Comparison of ENCODE assay signal across 21 cellular contexts in the genomic region with DNA sequence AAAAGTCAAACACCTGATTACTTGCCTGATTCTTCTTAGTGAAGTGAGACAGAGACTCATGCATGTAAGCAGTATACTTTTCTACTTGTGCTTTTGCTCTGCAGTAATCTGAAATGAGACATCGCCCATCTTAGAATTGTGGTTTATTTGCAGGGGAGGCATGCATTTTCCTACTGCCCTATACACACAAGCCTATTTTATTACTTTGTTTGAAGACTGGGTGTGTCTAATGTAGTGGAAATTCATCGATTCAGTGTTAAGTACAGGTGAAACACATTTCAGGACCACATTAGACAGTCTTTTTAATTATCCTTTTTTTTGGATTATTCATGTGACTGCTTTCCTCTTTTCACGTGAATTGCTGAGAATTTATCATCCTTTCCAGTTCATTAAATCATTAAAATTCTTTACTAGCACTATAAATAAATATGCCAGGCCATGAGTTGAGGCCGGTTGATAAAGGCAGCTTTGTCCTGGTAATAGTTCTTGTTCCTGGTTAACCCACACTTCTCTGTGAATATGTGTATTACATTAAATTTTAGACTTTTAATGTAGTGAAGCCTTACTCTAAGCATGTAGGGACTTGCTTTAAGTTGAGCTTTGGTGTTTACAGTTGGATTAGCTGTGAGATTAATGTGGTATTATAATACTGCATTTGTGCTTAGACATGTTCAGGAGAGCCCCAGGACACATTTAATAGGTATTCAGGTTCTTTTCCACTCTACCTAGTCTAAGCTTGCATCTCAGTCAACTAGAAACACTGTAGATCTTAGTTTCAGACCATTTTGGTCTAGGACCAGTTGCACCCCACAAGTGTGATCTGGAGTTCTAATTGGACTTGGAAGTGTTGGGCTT. TPM values are rescaled to one million over a fixed set of nuclear protein-coding genes. Genes with fewer than 3 reads are reported as not detected.
DNase-seq lines count a peak whose midpoint lies in the region; TF ChIP-seq lines count a peak whose summit lies in the region.
"Had no signal": no experiment of that assay in that cellular context is flagged by ENCODE, and none has a peak within 500 bp of the region (broad histone marks: within the 10 kb centered on the region; RNA-seq: fewer than 3 reads in every experiment).

No MANE protein-coding gene starts in this region.

- H3K79me2 ChIP-seq in smooth muscle cell (ENCODE audit: low read depth), result peaks cover 99% of the 10 kb centered on the region

- H3K4me3 ChIP-seq in breast epithelium, result no peak overlapping the region
- peak overlapping the region; percentile 14 for H3K4me3 ChIP-seq in endocrine pancreas (ENCODE audit: control insufficient read depth, insufficient read depth, low read length)
- H3K4me3 ChIP-seq in smooth muscle cell, result no peak overlapping the region
- H3K4me3 ChIP-seq: esophagus muscularis mucosa, heart right ventricle had no signal

- H3K27me3 Mint-ChIP-seq in MCF 10A (ENCODE audit: insufficient read depth, unreplicated experiment) (no peaks in the 10 kb centered on the region), chondrocyte (ENCODE audit: low read depth) (no peaks in the 10 kb centered on the region)
- H3K27me3 Mint-ChIP-seq: activated CD8-positive, alpha-beta memory T cell treated with anti-CD3 and anti-CD28 coated beads, Interleukin-2, amount 10 ng/mL, durations not matched to agents 7 days and 5 days; CD4-positive, CD25-positive, alpha-beta regulatory T cell; stimulated activated naive CD8-positive, alpha-beta T cell treated with anti-CD3 and anti-CD28 coated beads, Interleukin-15, amount 100 ng/mL, for 72 hours; T-helper 17 cell had no signal

- H3K27ac ChIP-seq in breast epithelium (no peak overlapping the region), smooth muscle cell (ENCODE audit: low read depth) (peak overlapping the region; percentile 29)
- H3K27ac ChIP-seq: esophagus muscularis mucosa had no signal

- H3K27ac Mint-ChIP-seq in MCF 10A (ENCODE audit: low read depth, unreplicated experiment) (peak overlapping the region; percentile 60), chondrocyte (ENCODE audit: unreplicated experiment) (no peak overlapping the region)
- H3K27ac Mint-ChIP-seq: activated CD8-positive, alpha-beta memory T cell treated with anti-CD3 and anti-CD28 coated beads, Interleukin-2, amount 10 ng/mL, durations not matched to agents 7 days and 5 days; CD4-positive, CD25-positive, alpha-beta regulatory T cell; stimulated activated naive CD8-positive, alpha-beta T cell treated with anti-CD3 and anti-CD28 coated beads, Interleukin-15, amount 100 ng/mL, for 72 hours; T-helper 17 cell had no signal

- intact Hi-C loops in MCF 10A (cut with micrococcal nuclease) (no loop called here), breast epithelium (cut with DNase I; ENCODE audit: low total_unique reads) (no loop called here)

- no peaks in the 10 kb centered on the region for H3K9me3 Mint-ChIP-seq in MCF 10A (ENCODE audit: unreplicated experiment)
- no peaks in the 10 kb centered on the region for H3K9me3 Mint-ChIP-seq in chondrocyte (ENCODE audit: low read depth)
- H3K9me3 Mint-ChIP-seq: stimulated activated naive CD8-positive, alpha-beta T cell treated with anti-CD3 and anti-CD28 coated beads, Interleukin-15, amount 100 ng/mL, for 72 hours had no signal

- H3K4me1 Mint-ChIP-seq in MCF 10A (ENCODE audit: insufficient read depth, unreplicated experiment) (peaks cover 16% of the 10 kb centered on the region), chondrocyte (ENCODE audit: low read depth) (peaks cover 30% of the 10 kb centered on the region)
- H3K4me1 Mint-ChIP-seq: activated CD8-positive, alpha-beta memory T cell treated with anti-CD3 and anti-CD28 coated beads, Interleukin-2, amount 10 ng/mL, durations not matched to agents 7 days and 5 days; CD4-positive, CD25-positive, alpha-beta regulatory T cell; stimulated activated naive CD8-positive, alpha-beta T cell treated with anti-CD3 and anti-CD28 coated beads, Interleukin-15, amount 100 ng/mL, for 72 hours; T-helper 17 cell had no signal

- H3K36me3 Mint-ChIP-seq in MCF 10A (ENCODE audit: insufficient read depth, unreplicated experiment), result peaks cover 6% of the 10 kb centered on the region
- no peaks in the 10 kb centered on the region for H3K36me3 Mint-ChIP-seq in chondrocyte (ENCODE audit: low read depth)
- H3K36me3 Mint-ChIP-seq: activated CD8-positive, alpha-beta memory T cell treated with anti-CD3 and anti-CD28 coated beads, Interleukin-2, amount 10 ng/mL, durations not matched to agents 7 days and 5 days; CD4-positive, CD25-positive, alpha-beta regulatory T cell had no signal

- no peak overlapping the region for H2AFZ ChIP-seq in smooth muscle cell (ENCODE audit: low read depth)

- no peak overlapping the region for H3K9ac ChIP-seq in endocrine pancreas (ENCODE audit: control insufficient read depth, insufficient read depth, low read length)
- no peak overlapping the region for H3K9ac ChIP-seq in smooth muscle cell (ENCODE audit: low read depth)

- WGBS in smooth muscle cell (ENCODE audit: low lambda C conversion rate), result 71% methylated on average over 4 of the region's 4 CpGs

- peaks cover 52% of the 10 kb centered on the region for H4K20me1 ChIP-seq in smooth muscle cell (ENCODE audit: low read depth)

- H3K4me1 ChIP-seq in breast epithelium (no peaks in the 10 kb centered on the region), endocrine pancreas (ENCODE audit: control insufficient read depth, insufficient read depth, low read length) (peaks cover 20% of the 10 kb centered on the region), smooth muscle cell (ENCODE audit: low read depth) (peaks cover 39% of the 10 kb centered on the region)

- peak overlapping the region; percentile 64 for H3K4me2 ChIP-seq in smooth muscle cell

- DNase-seq in MCF 10A (ENCODE audit: unreplicated experiment), result peak; percentile 55
- DNase-seq in breast epithelium (ENCODE audit: low spot score in 2 of 2), result no peak
- peak; percentile 73 to 92 for DNase-seq in NCI-H526 (lab: John Stamatoyannopoulos, UW)
- no peak for DNase-seq in smooth muscle cell (lab: John Stamatoyannopoulos, UW; ENCODE audit: unreplicated experiment)
- no peak for DNase-seq in T-helper 9 cell
- DNase-seq in chondrocyte (ENCODE audit: low spot score), result no peak
- DNase-seq in NCI-H1436 treated with DMSO at 0.1 percent for 48 hours (lab: John Stamatoyannopoulos, UW), result no peak
- DNase-seq: activated CD4-positive, CD25-positive, alpha-beta regulatory T cell treated with anti-CD3 and anti-CD28 coated beads, Interleukin-2, amount 50 U/mL, for 72 hours; activated CD8-positive, alpha-beta memory T cell treated with anti-CD3 and anti-CD28 coated beads, Interleukin-2, amount 10 ng/mL, durations not matched to agents 7 days and 5 days; aorta; CD4-positive, CD25-positive, alpha-beta regulatory T cell; dermis blood vessel endothelial cell; heart right ventricle; KG1; kidney; NCI-H1694 treated with DMSO at 0.1 percent for 48 hours; NK-92 treated with Interleukin-12 subunit alpha and Interleukin-12 subunit beta, amount 100 ng/mL, for 24 hours; stimulated activated naive CD8-positive, alpha-beta T cell treated with anti-CD3 and anti-CD28 coated beads, Interleukin-15, amount 100 ng/mL, for 72 hours; T-helper 17 cell had no signal

- CTCF ChIA-PET in MCF 10A (lab: Yijun Ruan, JAX), result interaction anchor here (0.5 to 0.7 kb wide), 3 partner anchors 23 to 1641 kb away, joined by 3 to 4 read pairs (median 3); no protein-coding TSS in a partner anchor

- H3K27me3 ChIP-seq in breast epithelium (no peaks in the 10 kb centered on the region), endocrine pancreas (ENCODE audit: control insufficient read depth, insufficient read depth, low read length) (no peaks in the 10 kb centered on the region), smooth muscle cell (ENCODE audit: low read depth) (no peaks in the 10 kb centered on the region)
- H3K27me3 ChIP-seq: esophagus muscularis mucosa, heart right ventricle had no signal

- POLR2A ChIA-PET in MCF 10A (lab: Yijun Ruan, JAX), result interaction anchor here (0.9 to 1.6 kb wide), 4 partner anchors 13 to 57 kb away, joined by 3 to 4 read pairs (median 4); no protein-coding TSS in a partner anchor

- no peak overlapping the region for H3K4me3 Mint-ChIP-seq in MCF 10A (ENCODE audit: unreplicated experiment)
- H3K4me3 Mint-ChIP-seq in chondrocyte (ENCODE audit: unreplicated experiment), result no peak overlapping the region
- H3K4me3 Mint-ChIP-seq: activated CD8-positive, alpha-beta memory T cell treated with anti-CD3 and anti-CD28 coated beads, Interleukin-2, amount 10 ng/mL, durations not matched to agents 7 days and 5 days; CD4-positive, CD25-positive, alpha-beta regulatory T cell; stimulated activated naive CD8-positive, alpha-beta T cell treated with anti-CD3 and anti-CD28 coated beads, Interleukin-15, amount 100 ng/mL, for 72 hours; T-helper 17 cell had no signal

- H3K36me3 ChIP-seq in breast epithelium (no peaks in the 10 kb centered on the region), endocrine pancreas (ENCODE audit: control insufficient read depth, insufficient read depth, low read length) (no peaks in the 10 kb centered on the region), smooth muscle cell (ENCODE audit: low read depth) (no peaks in the 10 kb centered on the region)
- H3K36me3 ChIP-seq: esophagus muscularis mucosa, heart right ventricle had no signal

- no TSS peak for BruUV-seq in MCF 10A (replicated peaks; lab: Mats Ljungman, UMichigan)

- TF ChIP-seq CTCF in MCF 10A (IDR thresholded peaks at IDR 0.05; ENCODE audit: unreplicated experiment) (no peak), breast epithelium (IDR thresholded peaks at IDR 0.05) (no peak), smooth muscle cell (IDR thresholded peaks at IDR 0.05; ENCODE audit: borderline replicate concordance, insufficient read depth, poor library complexity, severe bottlenecking) (no peak), chondrocyte (IDR thresholded peaks at IDR 0.05) (no peak)

- H3F3A ChIP-seq in smooth muscle cell (ENCODE audit: low read depth), result peaks cover 9% of the 10 kb centered on the region

- H3K9me3 ChIP-seq in breast epithelium (no peaks in the 10 kb centered on the region), endocrine pancreas (ENCODE audit: control insufficient read depth, low read length) (no peaks in the 10 kb centered on the region), smooth muscle cell (replicated peaks; ENCODE audit: low read depth) (no peaks in the 10 kb centered on the region)
- H3K9me3 ChIP-seq: esophagus muscularis mucosa, heart right ventricle had no signal

- TF ChIP-seq POLR2A in breast epithelium (IDR thresholded peaks at IDR 0.05), result no peak

RNA-seq across cellular contexts. Expression of a gene that starts 10.8 kb away (rescaled TPM):
- 21.6 and 21.8 TPM in 2 replicates for total RNA-seq in MCF 10A (2022)
- 10 to 100 TPM; 15.4 to 50.3 (median 33.1) TPM for total RNA-seq in breast epithelium
- 65.2 and 70.1 TPM in 2 replicates for total RNA-seq in smooth muscle cell
- 17.5 and 18.2 TPM in 2 replicates for polyA plus RNA-seq in smooth muscle cell
- 19.9 to 26.8 TPM (median 21.6 TPM) in 3 replicates for total RNA-seq in chondrocyte

Comparison
In these comparisons a context has a peak if more than half of its experiments do, and no peak if none do; other contexts are left out.
1. DNase-seq: peak in MCF 10A (single experiment) and NCI-H526 (2 of 2); none in breast epithelium (0 of 2), smooth muscle cell (single experiment), T-helper 9 cell (single experiment), chondrocyte (single experiment) and NCI-H1436 treated with DMSO at 0.1 percent for 48 hours (single experiment).